In the genomic region with DNA sequence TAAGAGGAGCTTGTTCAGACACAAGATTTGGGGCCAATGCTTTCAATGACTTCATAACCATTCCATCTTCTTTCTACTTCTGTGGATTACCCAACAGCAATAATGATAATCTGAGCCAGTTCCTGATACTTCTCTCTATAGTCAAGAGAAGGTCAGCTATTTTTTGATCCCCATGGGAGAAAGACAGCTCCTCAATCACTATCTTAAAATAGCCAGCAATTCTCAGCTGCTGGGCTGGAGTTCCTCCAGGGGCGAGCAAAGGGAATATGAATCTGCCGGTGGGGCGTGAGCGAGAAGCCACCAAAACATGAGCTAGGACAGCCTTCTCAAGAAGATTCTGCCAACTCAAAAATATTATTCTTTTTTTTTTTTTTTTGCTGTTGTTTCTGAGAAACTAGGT, we compare ENCODE assay signal across 17 cellular contexts. TPM values are rescaled to one million over a fixed set of nuclear protein-coding genes. Genes with fewer than 3 reads are reported as not detected.
DNase-seq lines count a peak whose midpoint lies in the region; ATAC-seq and TF ChIP-seq lines count a peak whose summit lies in the region.
"Had no signal": no experiment of that assay in that cellular context is flagged by ENCODE, and none has a peak within 500 bp of the region (broad histone marks: within the 10 kb centered on the region; RNA-seq: fewer than 3 reads in every experiment).

A gene with protein sequence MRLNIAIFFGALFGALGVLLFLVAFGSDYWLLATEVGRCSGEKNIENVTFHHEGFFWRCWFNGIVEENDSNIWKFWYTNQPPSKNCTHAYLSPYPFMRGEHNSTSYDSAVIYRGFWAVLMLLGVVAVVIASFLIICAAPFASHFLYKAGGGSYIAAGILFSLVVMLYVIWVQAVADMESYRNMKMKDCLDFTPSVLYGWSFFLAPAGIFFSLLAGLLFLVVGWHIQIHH (plus strand): TSS at position 269 of the 400 bp plus-strand sequence. CDS start 187 bp downstream, outside the sequence.

- H3K9ac ChIP-seq in BLaER1 treated with 17β-estradiol and CSF1 and Interleukin-3, amounts not matched to agents 10 nM and 100 nM: no peak within 1 kb of the TSS

- WGBS in psoas muscle, 3 donors: 12 to 31% (median 21%) methylated on average over 4 of the region's 4 CpGs

- H4K20me1 ChIP-seq in BLaER1 treated with 17β-estradiol and CSF1 and Interleukin-3, amounts not matched to agents 10 nM and 100 nM: no peaks in the 10 kb centered on the region

- peaks cover 14 to 25% (median 17%) of the 10 kb centered on the region in 10 experiments for H3K4me1 ChIP-seq in BLaER1 treated with 17β-estradiol and CSF1 and Interleukin-3, amounts not matched to agents 10 nM and 100 nM
- H3K4me1 ChIP-seq in left ventricle myocardium inferior (peaks cover 53% of the 10 kb centered on the region), psoas muscle (peaks cover 63% of the 10 kb centered on the region), Peyer's patch (no peaks in the 10 kb centered on the region)

- DNase-seq in fibroblast of mammary gland (ENCODE audit: low read depth) (peak; percentile 22), left ventricle myocardium inferior (peak; percentile 70), psoas muscle (peak; percentile 74 to 88), SHP77 treated with DMSO at 0.1 percent for 48 hours (lab: John Stamatoyannopoulos, UW) (no peak), NCI-H748 treated with DMSO at 0.1 percent for 48 hours (lab: John Stamatoyannopoulos, UW) (no peak), Peyer's patch (no peak)
- no peak for DNase-seq in activated CD4-positive, CD25-positive, alpha-beta regulatory T cell (lab: John Stamatoyannopoulos, UW)
- DNase-seq: 8988T, EL, H7, KG1, NCI-H1092, NCI-H2227 treated with DMSO at 0.1 percent for 48 hours, NCI-H524, SHP77 had no signal

- H3K9me3 ChIP-seq in BLaER1 treated with 17β-estradiol and CSF1 and Interleukin-3, amounts not matched to agents 10 nM and 100 nM (replicated peaks in 1 of 11): peaks cover 0 to 9% (median 0%) of the 10 kb centered on the region in 11 experiments; a peak in 5 of 22 replicates
- H3K9me3 ChIP-seq in left ventricle myocardium inferior (replicated peaks) (no peaks in the 10 kb centered on the region), psoas muscle (no peaks in the 10 kb centered on the region), Peyer's patch (no peaks in the 10 kb centered on the region)

- H3K4me3 ChIP-seq in BLaER1 treated with 17β-estradiol and CSF1 and Interleukin-3, amounts not matched to agents 10 nM and 100 nM: no peak within 1 kb of the TSS
- no peak within 1 kb of the TSS for H3K4me3 ChIP-seq in fibroblast of mammary gland (ENCODE audit: control insufficient read depth, low read depth, low read length)
- H3K4me3 ChIP-seq in left ventricle myocardium inferior: peak within 1 kb of the TSS; percentile 63
- peak within 1 kb of the TSS; percentile 70 for H3K4me3 ChIP-seq in psoas muscle
- no peak within 1 kb of the TSS for H3K4me3 ChIP-seq in Peyer's patch

- no peak for TF ChIP-seq POLR2A in Peyer's patch (IDR thresholded peaks at IDR 0.05)

- intact Hi-C loops in left ventricle myocardium inferior (cut with micrococcal nuclease): no loop called here
- intact Hi-C loops in psoas muscle (cut with DNase I): no loop called here

- no peak for TF ChIP-seq CTCF in fibroblast of mammary gland (conservative IDR thresholded peaks at IDR 0.05; ENCODE audit: control insufficient read depth, insufficient read depth, low read depth, low read length)
- TF ChIP-seq CTCF in left ventricle myocardium inferior (IDR thresholded peaks at IDR 0.05; ENCODE audit: borderline replicate concordance): no peak
- no peak for TF ChIP-seq CTCF in psoas muscle (IDR thresholded peaks at IDR 0.05)
- TF ChIP-seq CTCF in Peyer's patch (IDR thresholded peaks at IDR 0.05): no peak

- no peaks in the 10 kb centered on the region for H3K27me3 ChIP-seq in BLaER1 treated with 17β-estradiol and CSF1 and Interleukin-3, amounts not matched to agents 10 nM and 100 nM
- no peaks in the 10 kb centered on the region for H3K27me3 ChIP-seq in left ventricle myocardium inferior (ENCODE audit: low read depth)
- no peaks in the 10 kb centered on the region for H3K27me3 ChIP-seq in psoas muscle (ENCODE audit: insufficient read depth in 3 of 3, low read length in 2 of 3)
- H3K27me3 ChIP-seq in Peyer's patch: no peaks in the 10 kb centered on the region

- ATAC-seq in psoas muscle: peak; percentile 94 to 96 (median 95)
- ATAC-seq: Panc1 had no signal

- no peak within 1 kb of the TSS for H3K27ac ChIP-seq in BLaER1 treated with 17β-estradiol and CSF1 and Interleukin-3, amounts not matched to agents 10 nM and 100 nM
- peak within 1 kb of the TSS; percentile 84 for H3K27ac ChIP-seq in left ventricle myocardium inferior (replicated peaks)
- H3K27ac ChIP-seq in psoas muscle: peak within 1 kb of the TSS; percentile 89
- no peak within 1 kb of the TSS for H3K27ac ChIP-seq in Peyer's patch

- peak within 1 kb of the TSS in 10 of 11 experiments; percentile 25 to 72 (median 53); a peak in 18 of 22 replicates for H3K4me2 ChIP-seq in BLaER1 treated with 17β-estradiol and CSF1 and Interleukin-3, amounts not matched to agents 10 nM and 100 nM

- peaks cover 0 to 12% (median 4%) of the 10 kb centered on the region in 11 experiments; a peak in 11 of 22 replicates for H3K36me3 ChIP-seq in BLaER1 treated with 17β-estradiol and CSF1 and Interleukin-3, amounts not matched to agents 10 nM and 100 nM
- H3K36me3 ChIP-seq in left ventricle myocardium inferior (no peaks in the 10 kb centered on the region), psoas muscle (ENCODE audit: insufficient read depth in 1 of 2, low read depth in 1 of 2) (peaks cover 0 to 3% of the 10 kb centered on the region in 2 donors), Peyer's patch (no peaks in the 10 kb centered on the region)

RNA-seq across cellular contexts. Expression of the gene that starts here (rescaled TPM):
- total RNA-seq in left ventricle myocardium inferior (174 TPM), psoas muscle (100 to 1,000 TPM in 1 of 4 donors, 10 to 100 TPM in 3; 25.8 to 100 (median 33.6) TPM), Peyer's patch (1 to 10 TPM; 1.1 to 2.5 (median 1.4) TPM)
- 10 to 100 TPM in 1 of 3 donors, 1 to 10 TPM in 2; 3.3 to 16.8 (median 8.9) TPM for polyA plus RNA-seq in psoas muscle

Comparison
In these comparisons a context has a peak if more than half of its experiments do, and no peak if none do; other contexts are left out.
1. RNA of the gene that starts here (total RNA-seq): 174 TPM in left ventricle myocardium inferior (single experiment) and 25.8 to 100 TPM in psoas muscle; 1.1 to 2.5 TPM in Peyer's patch; every median in the first group is over 4 times any median in the second.
2. H3K27ac ChIP-seq: peak in left ventricle myocardium inferior (single experiment) and psoas muscle (single experiment); none in BLaER1 treated with 17β-estradiol and CSF1 and Interleukin-3, amounts not matched to agents 10 nM and 100 nM (0 of 11) and Peyer's patch (0 of 4).
3. H3K4me3 ChIP-seq: peak in left ventricle myocardium inferior (single experiment) and psoas muscle (single experiment); none in BLaER1 treated with 17β-estradiol and CSF1 and Interleukin-3, amounts not matched to agents 10 nM and 100 nM (0 of 10), fibroblast of mammary gland (single experiment) and Peyer's patch (0 of 4).
4. DNase-seq: peak in fibroblast of mammary gland (single experiment), left ventricle myocardium inferior (single experiment) and psoas muscle (2 of 2); none in SHP77 treated with DMSO at 0.1 percent for 48 hours (single experiment), NCI-H748 treated with DMSO at 0.1 percent for 48 hours (single experiment), Peyer's patch (0 of 3) and activated CD4-positive, CD25-positive, alpha-beta regulatory T cell (0 of 4).